In the genomic region with DNA sequence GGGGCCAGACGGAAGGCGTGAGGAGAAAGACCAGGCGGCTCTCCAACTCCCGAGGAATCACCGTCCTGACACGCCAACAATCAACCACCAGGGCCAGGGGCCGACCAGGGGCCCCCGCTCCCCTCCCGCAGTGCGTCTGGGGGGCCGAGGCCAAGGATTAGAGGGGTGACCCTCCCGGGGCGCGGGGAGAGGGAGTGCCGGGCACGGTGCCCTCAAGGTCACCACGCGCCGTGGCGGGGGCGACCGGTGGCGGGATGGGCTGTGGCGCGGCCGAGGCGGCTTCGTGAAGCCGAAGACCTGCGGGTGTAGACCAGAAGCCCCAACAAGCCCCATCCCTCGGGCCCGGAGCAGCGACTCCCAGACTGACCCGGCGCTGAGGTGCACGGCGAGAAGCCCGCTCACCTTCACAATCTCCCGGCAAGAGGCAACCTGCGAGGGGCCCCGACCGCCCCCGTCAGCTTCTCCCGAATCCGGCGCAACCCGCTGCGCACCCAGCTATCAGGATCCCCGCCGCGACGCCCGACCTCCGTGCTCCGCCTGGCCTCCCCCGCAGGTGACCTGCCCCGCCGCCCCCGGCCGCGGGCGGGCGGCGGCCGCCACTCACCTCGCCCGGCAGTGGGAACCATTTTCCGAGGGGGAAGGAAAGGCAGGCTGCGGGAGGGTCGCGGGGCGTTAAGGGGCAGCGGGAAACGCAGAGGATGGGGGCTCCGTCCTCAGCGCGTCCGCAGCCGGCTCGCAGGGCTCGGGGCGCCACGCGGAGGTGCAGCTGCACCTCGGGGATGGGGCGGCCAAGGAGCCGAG, we compare ENCODE assay signal across 8 cellular contexts. TPM values are rescaled to one million over a fixed set of nuclear protein-coding genes. Genes with fewer than 3 reads are reported as not detected.
DNase-seq lines count a peak whose midpoint lies in the region; ATAC-seq, FAIRE-seq and TF ChIP-seq lines count a peak whose summit lies in the region.

No MANE protein-coding gene starts in this region.

- peak overlapping the region; percentile 66 to 96 (median 82) for H3K4me3 ChIP-seq in pancreas
- peak overlapping the region; percentile 52 to 94 for H3K4me3 ChIP-seq in aorta (ENCODE audit: low read length in 2 of 2)

- ATAC-seq in GM21529 (IDR thresholded peaks at IDR 0.05; ENCODE audit: unreplicated experiment) (peak; percentile 0), pancreas (peak; percentile 0 to 2 (median 0)), aorta (ENCODE audit: low FRiP score) (no peak)

- intact Hi-C loops in pancreas (cut with DNase I) (no loop called here), aorta (cut with DNase I) (loop anchor here in 1 of 2 donors (10.0 kb wide), 2 partner anchors 163 to 353 kb away; a partner anchor contains a TSS)

- peak; percentile 5 for DNase-seq in NCI-H748 treated with DMSO at 0.1 percent for 48 hours (lab: John Stamatoyannopoulos, UW)
- DNase-seq in activated effector memory CD4-positive, alpha-beta T cell treated with Interleukin-2 at 50 U/mL for 16 hours, result peak; percentile 5
- peak; percentile 21 for DNase-seq in globus pallidus (ENCODE audit: low spot score)
- DNase-seq in pancreas, result peak; percentile 32 to 87 (median 57)
- DNase-seq in aorta, result peak; percentile 72 to 84
- no peak for DNase-seq in A172 (ENCODE audit: low spot score)

- H3K27ac ChIP-seq in C4-2B (peak overlapping the region; percentile 91), pancreas (peak overlapping the region; percentile 97 to 99 (median 98)), aorta (ENCODE audit: low read depth in 1 of 2, low read length in 2 of 2) (peak overlapping the region in 1 of 2 donors; percentile 66)

- H3K36me3 ChIP-seq in pancreas (no peaks in the 10 kb centered on the region), aorta (ENCODE audit: control insufficient read depth in 1 of 2, insufficient read depth in 2 of 2, low read length in 1 of 2) (no peaks in the 10 kb centered on the region)

- H3K9me3 ChIP-seq in pancreas, result no peaks in the 10 kb centered on the region
- H3K9me3 ChIP-seq in aorta (ENCODE audit: control insufficient read depth, low read length), result no peaks in the 10 kb centered on the region

- FAIRE-seq in pancreas (lab: Jason Lieb, UNC), result no peak

- H3K4me1 ChIP-seq in pancreas (peaks cover 6 to 17% (median 8%) of the 10 kb centered on the region in 3 donors), aorta (ENCODE audit: control insufficient read depth in 1 of 2, insufficient read depth in 2 of 2, low read length in 2 of 2) (no peaks in the 10 kb centered on the region)

- TF ChIP-seq CTCF in C4-2B (conservative IDR thresholded peaks at IDR 0.05) (peak; percentile 17), pancreas (IDR thresholded peaks at IDR 0.05) (no peak)

- H3K27me3 ChIP-seq in pancreas, result no peaks in the 10 kb centered on the region
- H3K27me3 ChIP-seq in aorta (ENCODE audit: control insufficient read depth in 1 of 2, insufficient read depth in 2 of 2, low read length in 1 of 2), result no peaks in the 10 kb centered on the region

- WGBS in pancreas, 2 donors, result 0 to 1% methylated on average over 75 to 87 of the region's 87 CpGs
- WGBS in aorta, 2 donors, result 0 to 1% methylated on average over 68 to 87 of the region's 87 CpGs

RNA-seq across cellular contexts. Expression of a gene that starts 0.4 kb away (rescaled TPM):
- total RNA-seq in pancreas (10 to 100 TPM; 11.4 to 22.4 (median 15.8) TPM), aorta (10 to 100 TPM; 26.8 to 44.8 TPM)
- polyA plus RNA-seq in pancreas (10 to 100 TPM in 1 of 2 donors, 1 to 10 TPM in 1; 4.3 to 12.9 TPM), aorta (1 to 10 TPM; 5.7 to 8.3 TPM)
- total RNA-seq in A172 (2014; rRNA removed; shearing (Covaris generic)), result 42.8 and 54.7 TPM in 2 replicates
